12 cellular contexts compared by ENCODE assay signal in genomic region chr2:240733803-240734495, GRCh38. TPM values are rescaled to one million over a fixed set of nuclear protein-coding genes. Genes with fewer than 3 reads are reported as not detected.
A peak's percentile ranks its signal among the peaks of the same experiment; 100 is the strongest.
DNase-seq lines count a peak whose midpoint lies in the region; ATAC-seq, FAIRE-seq and TF ChIP-seq lines count a peak whose summit lies in the region.
"Had no signal": no experiment of that assay in that cellular context is flagged by ENCODE, and none has a peak within 500 bp of the region (broad histone marks: within the 10 kb centered on the region; RNA-seq: fewer than 3 reads in every experiment).

No MANE protein-coding gene starts in this region.

- no peak overlapping the region for H3K4me2 ChIP-seq in HepG2 (ENCODE audit: low read depth, low read length)

- H3K9ac ChIP-seq in HepG2 (ENCODE audit: insufficient read depth, low read depth, low read length): no peak overlapping the region

- POLR2A ChIA-PET in HepG2 (lab: Yijun Ruan, JAX): no interaction called here

- CTCF ChIA-PET in HepG2 (lab: Yijun Ruan, JAX; ENCODE audit: low intra/inter-chr PET ratio, low total read pairs): no interaction called here

- no peaks in the 10 kb centered on the region for H3K9me3 ChIP-seq in HepG2 (ENCODE audit: low read length)
- no peaks in the 10 kb centered on the region for H3K9me3 ChIP-seq in right lobe of liver
- H3K9me3 ChIP-seq in left ventricle myocardium inferior (replicated peaks): no peaks in the 10 kb centered on the region

- no peaks in the 10 kb centered on the region for H3K79me2 ChIP-seq in HepG2 (ENCODE audit: insufficient read depth, low read length)

- H3K27me3 ChIP-seq in HepG2 (ENCODE audit: control insufficient read depth in 1 of 2, insufficient read depth in 2 of 2, low read length in 2 of 2) (peaks cover 41 to 94% of the 10 kb centered on the region in 2 experiments), right lobe of liver (no peaks in the 10 kb centered on the region), left ventricle myocardium inferior (ENCODE audit: low read depth) (peaks cover 70% of the 10 kb centered on the region)

- ATAC-seq in HepG2 (peak; percentile 49), right lobe of liver (no peak), HG02884 (IDR thresholded peaks at IDR 0.05; ENCODE audit: unreplicated experiment) (no peak)
- no peak for ATAC-seq in stimulated activated naive CD8-positive, alpha-beta T cell treated with anti-CD3 and anti-CD28 coated beads, Interleukin-15, Interleukin-2, amounts not matched to agents 100 U/mL and 50 U/mL, for 24 hours

- peaks cover 4% of the 10 kb centered on the region; the same call in 1 of the 2 replicates for H4K20me1 ChIP-seq in HepG2 (ENCODE audit: insufficient read depth, low read length)

- H3K36me3 ChIP-seq in HepG2 (replicated peaks in 1 of 2; ENCODE audit: control insufficient read depth in 1 of 2, insufficient read depth in 2 of 2, low read length in 2 of 2) (no peaks in the 10 kb centered on the region), right lobe of liver (no peaks in the 10 kb centered on the region), left ventricle myocardium inferior (no peaks in the 10 kb centered on the region)

- no TSS peak for BruUV-seq in HepG2 (replicated peaks; lab: Mats Ljungman, UMichigan)

- H2AFZ ChIP-seq in HepG2 (ENCODE audit: low read length): no peak overlapping the region

- peak; percentile 37; the same call in 1 of the 2 replicates for TF ChIP-seq RAD21 in HepG2 (CRISPR knock-in tag; IDR thresholded peaks at IDR 0.05)

- in situ Hi-C loops in HepG2 (cut with HindIII; ENCODE audit: extremely low pct_ligation_motif_present, low pct_unique_long_range_greater_than_20kb): no loop called here

- no peak overlapping the region for H3K4me3 ChIP-seq in HepG2 (replicated peaks in 1 of 3; ENCODE audit: insufficient read depth in 1 of 3, low read depth in 2 of 3, low read length in 3 of 3)
- H3K4me3 ChIP-seq in right lobe of liver: no peak overlapping the region
- no peak overlapping the region for H3K4me3 ChIP-seq in choroid plexus epithelial cell (ENCODE audit: low read depth, low read length)
- H3K4me3 ChIP-seq in left ventricle myocardium inferior: no peak overlapping the region

- no peak overlapping the region for H3K27ac ChIP-seq in HepG2 (ENCODE audit: extremely low read length, insufficient read depth, low read length)
- H3K27ac ChIP-seq in right lobe of liver: no peak overlapping the region
- no peak overlapping the region for H3K27ac ChIP-seq in left ventricle myocardium inferior (replicated peaks)

- TF ChIP-seq EP300 in HepG2 (IDR thresholded peaks at IDR 0.05; ENCODE audit: low read depth in 2 of 2, low read length in 2 of 2) (no peak), HepG2 (CRISPR knock-in tag; IDR thresholded peaks at IDR 0.05; ENCODE audit: borderline replicate concordance) (no peak)

- DNase-seq in HepG2 (ENCODE audit: low spot score) (no peak), right lobe of liver (no peak), OCI-M1 (lab: John Stamatoyannopoulos, UW) (peak; percentile 12), choroid plexus epithelial cell (ENCODE audit: low read depth) (no peak), left ventricle myocardium inferior (no peak), HK-2 (ENCODE audit: unreplicated experiment) (no peak)
- DNase-seq in stimulated activated naive CD8-positive, alpha-beta T cell treated with anti-CD3 and anti-CD28 coated beads, Interleukin-15, Interleukin-2, amounts not matched to agents 100 U/mL and 50 U/mL, for 24 hours: peak; percentile 19
- DNase-seq: activated T-cell treated with anti-CD3 and anti-CD28 coated beads, Interleukin-2, amount 50 U/mL, for 72 hours; NCI-H1436 treated with DMSO at 0.1 percent for 48 hours had no signal

- FAIRE-seq in HepG2 (lab: Jason Lieb, UNC): no peak

- 21% methylated on average over 21 of the region's 24 CpGs for WGBS in HepG2 (ENCODE audit: low lambda C conversion rate)
- 76% methylated on average over 7 of the region's 24 CpGs for WGBS in right lobe of liver (ENCODE audit: insufficient coverage, low coverage, low lambda C conversion rate, missing lambda C conversion rate)

- no peak for TF ChIP-seq POLR2A in HepG2 (IDR thresholded peaks at IDR 0.05; ENCODE audit: insufficient read depth in 1 of 2, low read depth in 2 of 2, low read length in 2 of 2)
- TF ChIP-seq POLR2A in right lobe of liver (IDR thresholded peaks at IDR 0.05): no peak

- H3K4me1 ChIP-seq in HepG2 (ENCODE audit: insufficient read depth, low read length) (no peaks in the 10 kb centered on the region), right lobe of liver (no peaks in the 10 kb centered on the region), left ventricle myocardium inferior (no peaks in the 10 kb centered on the region)

- intact Hi-C loops in HepG2 (cut with micrococcal nuclease; ENCODE audit: unreplicated experiment) (no loop called here), right lobe of liver (cut with DNase I) (no loop called here), left ventricle myocardium inferior (cut with micrococcal nuclease) (no loop called here)

- TF ChIP-seq CTCF in HepG2 (CRISPR knock-in tag; IDR thresholded peaks at IDR 0.05) (peak; percentile 46), right lobe of liver (IDR thresholded peaks at IDR 0.05) (no peak), choroid plexus epithelial cell (conservative IDR thresholded peaks at IDR 0.05; ENCODE audit: low read depth, low read length) (peak; percentile 43), left ventricle myocardium inferior (IDR thresholded peaks at IDR 0.05; ENCODE audit: borderline replicate concordance) (no peak)

TF ChIP-seq in HepG2, 621 proteins besides CTCF, POLR2A, EP300 and RAD21 (continues in another document):
- TF ChIP-seq CCAR2 (optimal IDR thresholded peaks at IDR 0.05; ENCODE audit: low read depth, low read length) (no peak), CERS6 (CRISPR knock-in tag; IDR thresholded peaks at IDR 0.05) (no peak)

RNA-seq across cellular contexts. Expression of gene AQP12A, which starts 42.3 kb away (rescaled TPM):
- total RNA-seq in HepG2 (2016; rRNA removed; fragmentation: Illumina TruSeq; extraction: Trizol) (not detected in 2 replicates), right lobe of liver (not detected), left ventricle myocardium inferior (not detected)
- not detected in 2 replicates for total RNA-seq in HepG2 (2016; cell fraction: cytosol; rRNA removed; fragmentation: Illumina TruSeq; extraction: Trizol; ENCODE audit: low read depth)
- total RNA-seq in HepG2 (2016; cell fraction: insoluble cytoplasmic fraction; rRNA removed; fragmentation: Illumina TruSeq; extraction: Trizol): not detected in 2 replicates
- total RNA-seq in HepG2 (2016; cell fraction: membrane; rRNA removed; fragmentation: Illumina TruSeq; extraction: Trizol): not detected in 2 replicates
- total RNA-seq in HepG2 (2016; cell fraction: nucleus; rRNA removed; fragmentation: Illumina TruSeq; extraction: Trizol): not detected in 2 replicates
- 0.20 TPM in 1 of 2 replicates, not detected in the other for polyA plus RNA-seq in HepG2 (2011; rRNA removed)
- not detected in 2 replicates for polyA plus RNA-seq in HepG2 (2011; cell fraction: cytosol; rRNA removed)
- not detected in 2 replicates for polyA plus RNA-seq in HepG2 (2011; cell fraction: nucleus; rRNA removed)
- polyA plus RNA-seq in HepG2 (2012): not detected in 2 replicates
- not detected in 2 replicates for polyA plus RNA-seq in HepG2 (2016; cell fraction: cytosol; fragmentation: Illumina TruSeq; extraction: Trizol; ENCODE audit: low read depth)
- polyA plus RNA-seq in HepG2 (2016; cell fraction: insoluble cytoplasmic fraction; fragmentation: Illumina TruSeq; extraction: Trizol; ENCODE audit: low read depth): not detected in 2 replicates
- polyA plus RNA-seq in HepG2 (2016; cell fraction: membrane; fragmentation: Illumina TruSeq; extraction: Trizol; ENCODE audit: low read depth): not detected in 2 replicates
- polyA plus RNA-seq in HepG2 (2016; cell fraction: nucleus; fragmentation: Illumina TruSeq; extraction: Trizol; ENCODE audit: insufficient read depth, low read depth): not detected in 2 replicates
- 0.30 TPM in 1 of 2 replicates, not detected in the other for polyA minus RNA-seq in HepG2 (2011; rRNA and poly(A)+ RNA removed; ENCODE audit: low replicate concordance)
- polyA minus RNA-seq in HepG2 (2011; cell fraction: cytosol; rRNA and poly(A)+ RNA removed): not detected in 2 replicates
- not detected in 2 replicates for polyA minus RNA-seq in HepG2 (2011; cell fraction: nucleus; rRNA and poly(A)+ RNA removed)
- total RNA-seq: activated T-cell treated with anti-CD3 and anti-CD28 coated beads, Interleukin-2, amount 50 U/mL, for 72 hours; CD4-positive, alpha-beta memory T cell; dermis microvascular lymphatic vessel endothelial cell had no signal
- polyA plus RNA-seq: CD4-positive, alpha-beta memory T cell had no signal

RNA-seq across cellular contexts. Expression of gene AQP12B, which starts 51.3 kb away (rescaled TPM):
- total RNA-seq in HepG2 (2016; rRNA removed; fragmentation: Illumina TruSeq; extraction: Trizol) (not detected in 2 replicates), right lobe of liver (not detected), left ventricle myocardium inferior (not detected)
- not detected in 2 replicates for total RNA-seq in HepG2 (2016; cell fraction: cytosol; rRNA removed; fragmentation: Illumina TruSeq; extraction: Trizol; ENCODE audit: low read depth)
- total RNA-seq in HepG2 (2016; cell fraction: insoluble cytoplasmic fraction; rRNA removed; fragmentation: Illumina TruSeq; extraction: Trizol): not detected in 2 replicates
- total RNA-seq in HepG2 (2016; cell fraction: membrane; rRNA removed; fragmentation: Illumina TruSeq; extraction: Trizol): not detected in 2 replicates
- 0.13 TPM in 1 of 2 replicates, not detected in the other for total RNA-seq in HepG2 (2016; cell fraction: nucleus; rRNA removed; fragmentation: Illumina TruSeq; extraction: Trizol)
- not detected in 2 replicates for polyA plus RNA-seq in HepG2 (2011; rRNA removed)
- not detected in 2 replicates for polyA plus RNA-seq in HepG2 (2011; cell fraction: cytosol; rRNA removed)
- 0.09 and 0.10 TPM in 2 replicates for polyA plus RNA-seq in HepG2 (2011; cell fraction: nucleus; rRNA removed)
- polyA plus RNA-seq in HepG2 (2012): not detected in 2 replicates
- polyA plus RNA-seq in HepG2 (2016; cell fraction: cytosol; fragmentation: Illumina TruSeq; extraction: Trizol; ENCODE audit: low read depth): not detected in 2 replicates
- not detected in 2 replicates for polyA plus RNA-seq in HepG2 (2016; cell fraction: insoluble cytoplasmic fraction; fragmentation: Illumina TruSeq; extraction: Trizol; ENCODE audit: low read depth)
- polyA plus RNA-seq in HepG2 (2016; cell fraction: membrane; fragmentation: Illumina TruSeq; extraction: Trizol; ENCODE audit: low read depth): not detected in 2 replicates
- not detected in 2 replicates for polyA plus RNA-seq in HepG2 (2016; cell fraction: nucleus; fragmentation: Illumina TruSeq; extraction: Trizol; ENCODE audit: insufficient read depth, low read depth)
- 0.10 TPM in 1 of 2 replicates, not detected in the other for polyA minus RNA-seq in HepG2 (2011; rRNA and poly(A)+ RNA removed; ENCODE audit: low replicate concordance)
- not detected in 2 replicates for polyA minus RNA-seq in HepG2 (2011; cell fraction: cytosol; rRNA and poly(A)+ RNA removed)
- not detected in 2 replicates for polyA minus RNA-seq in HepG2 (2011; cell fraction: nucleus; rRNA and poly(A)+ RNA removed)
- total RNA-seq: activated T-cell treated with anti-CD3 and anti-CD28 coated beads, Interleukin-2, amount 50 U/mL, for 72 hours; CD4-positive, alpha-beta memory T cell; dermis microvascular lymphatic vessel endothelial cell had no signal
- polyA plus RNA-seq: CD4-positive, alpha-beta memory T cell had no signal

Comparison
In these comparisons a context has a peak if more than half of its experiments do, and no peak if none do; other contexts are left out.
1. CTCF ChIP-seq: peak in HepG2 (single experiment) and choroid plexus epithelial cell (single experiment); none in right lobe of liver (0 of 4) and left ventricle myocardium inferior (single experiment).
2. DNase-seq: peak in OCI-M1 (single experiment) and stimulated activated naive CD8-positive, alpha-beta T cell treated with anti-CD3 and anti-CD28 coated beads, Interleukin-15, Interleukin-2, amounts not matched to agents 100 U/mL and 50 U/mL, for 24 hours (single experiment); none in HepG2 (single experiment), right lobe of liver (0 of 3), choroid plexus epithelial cell (single experiment), left ventricle myocardium inferior (single experiment) and HK-2 (single experiment).